1 cellular context compared by ENCODE assay signal in the genomic region with DNA sequence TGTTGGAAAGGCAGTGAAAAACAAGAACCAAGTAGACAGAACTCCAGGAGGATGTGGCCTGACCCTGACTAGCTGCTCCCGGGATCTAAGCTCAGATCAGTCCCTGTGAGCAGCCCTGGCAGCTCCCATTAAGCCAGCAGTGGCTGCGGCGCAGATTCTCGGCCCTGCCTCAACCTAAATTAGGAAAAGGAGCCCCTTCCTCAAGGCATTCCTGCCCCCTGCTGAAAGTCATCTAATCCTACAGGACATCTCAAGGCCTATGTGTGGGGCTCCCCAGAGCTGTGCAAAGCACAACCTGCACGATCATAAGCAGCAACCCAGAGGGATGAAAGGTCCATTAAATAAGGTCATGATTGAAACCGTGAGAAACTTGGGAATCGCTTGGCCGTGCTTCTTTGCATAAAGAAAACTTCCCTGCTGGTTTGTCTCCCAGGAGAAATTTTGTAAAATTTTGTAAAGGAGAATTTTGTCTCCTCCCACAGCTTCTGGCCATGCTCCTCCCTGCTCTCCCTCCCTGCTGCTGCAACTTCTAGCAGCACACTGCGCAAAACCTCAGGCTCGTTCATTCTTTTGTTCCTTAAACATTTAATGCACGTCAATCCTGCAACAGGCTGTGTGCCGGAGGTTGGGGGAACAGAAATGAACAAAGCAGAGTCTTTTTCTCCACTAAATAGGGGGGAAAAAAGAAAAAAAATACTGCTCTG.
TF ChIP-seq lines count a peak whose summit lies in the region.

No MANE protein-coding gene starts in this region.

TF ChIP-seq in WTC11, 78 proteins besides CTCF, POLR2A, EP300 and RAD21 (continued from another document):
- TF ChIP-seq FOXP1 (CRISPR knock-in tag; IDR thresholded peaks at IDR 0.05; ENCODE audit: borderline replicate concordance) (no peak), JUN (CRISPR knock-in tag; IDR thresholded peaks at IDR 0.05) (no peak), OVOL2 (CRISPR knock-in tag; IDR thresholded peaks at IDR 0.05; ENCODE audit: borderline replicate concordance) (no peak), ZNF512 (CRISPR knock-in tag; IDR thresholded peaks at IDR 0.05; ENCODE audit: borderline replicate concordance) (no peak)
